In genomic region chr1:53608071-53608470, GRCh38 we compare ENCODE assay signal across 20 cellular contexts.
"Had no signal": no experiment of that assay in that cellular context is flagged by ENCODE, and none has a peak within 500 bp of the region (broad histone marks: within the 10 kb centered on the region; RNA-seq: fewer than 3 reads in every experiment).

No MANE protein-coding gene starts in this region.

- H3K4me3 ChIP-seq: SJSA1, SK-N-MC had no signal

- H3K27me3 ChIP-seq: SJSA1 had no signal

- H3K36me3 ChIP-seq: SJSA1 had no signal

- DNase-seq: Karpas-422, KG1, MM.1S, NCI-H1092 treated with DMSO at 0.1 percent for 48 hours, NCI-H1436, NCI-H187, NCI-H2029, NCI-H2081 treated with DMSO at 0.1 percent for 48 hours, NCI-H2171, NCI-H226, NCI-H446, NCI-H510A, NCI-H524 treated with DMSO at 0.1 percent for 48 hours, NCI-H69, NCI-H774, Right ventricle myocardium superior, RPMI8226, SIG-M5 had no signal

- H3K27ac ChIP-seq: SJSA1, SK-N-MC had no signal

- H3K4me1 ChIP-seq: SJSA1 had no signal
